Comparison of ENCODE assay signal across 12 cellular contexts in genomic region chr14:103031956-103032355, GRCh38. TPM values are rescaled to one million over a fixed set of nuclear protein-coding genes. Genes with fewer than 3 reads are reported as not detected.
DNase-seq lines count a peak whose midpoint lies in the region; ATAC-seq, FAIRE-seq and TF ChIP-seq lines count a peak whose summit lies in the region.
"Had no signal": no experiment of that assay in that cellular context is flagged by ENCODE, and none has a peak within 500 bp of the region (broad histone marks: within the 10 kb centered on the region; RNA-seq: fewer than 3 reads in every experiment).

No MANE protein-coding gene starts in this region.

- H4K91ac ChIP-seq in trophoblast cell (ENCODE audit: low read depth, low read length): no peak overlapping the region

- no peak overlapping the region for H3K4me3 Mint-ChIP-seq in endodermal cell
- H3K4me3 Mint-ChIP-seq: activated naive CD8-positive, alpha-beta T cell treated with anti-CD3 and anti-CD28 coated beads for 36 hours; immature natural killer cell had no signal

- no peaks in the 10 kb centered on the region for H3K27me3 ChIP-seq in H7 (ENCODE audit: control insufficient read depth, insufficient read depth, low read length)
- H3K27me3 ChIP-seq in endodermal cell (ENCODE audit: control insufficient read depth, insufficient read depth, low read length, poor library complexity, severe bottlenecking): no peaks in the 10 kb centered on the region
- no peaks in the 10 kb centered on the region for H3K27me3 ChIP-seq in trophoblast cell (ENCODE audit: insufficient read depth, low read length)

- H3K4me1 ChIP-seq in endodermal cell (ENCODE audit: control insufficient read depth, insufficient read depth, low read length) (no peaks in the 10 kb centered on the region), trophoblast cell (ENCODE audit: control insufficient read depth in 1 of 2, insufficient read depth in 2 of 2, low read length in 2 of 2) (no peaks in the 10 kb centered on the region)

- no peak for FAIRE-seq in urothelium cell line (lab: Jason Lieb, UNC)

- peak; percentile 63 for TF ChIP-seq CTCF in endodermal cell (conservative IDR thresholded peaks at IDR 0.05)

- peak; percentile 75 for DNase-seq in H7
- DNase-seq in NCI-H526 (lab: John Stamatoyannopoulos, UW): peak; percentile 63 to 80
- DNase-seq in endodermal cell: peak; percentile 63
- DNase-seq in trophoblast cell: peak; percentile 31 to 52
- no peak for DNase-seq in urothelium cell line (ENCODE audit: low spot score)
- DNase-seq in NCI-H2081 treated with DMSO at 0.1 percent for 48 hours (lab: John Stamatoyannopoulos, UW): no peak
- DNase-seq: activated CD4-positive, CD25-positive, alpha-beta regulatory T cell treated with anti-CD3 and anti-CD28 coated beads, Interleukin-2, amount 50 U/mL, for 72 hours; activated naive CD8-positive, alpha-beta T cell treated with anti-CD3 and anti-CD28 coated beads for 36 hours; immature natural killer cell; IMR-90 had no signal

- no peak overlapping the region for H3K27ac Mint-ChIP-seq in endodermal cell
- H3K27ac Mint-ChIP-seq: activated naive CD8-positive, alpha-beta T cell treated with anti-CD3 and anti-CD28 coated beads for 36 hours; immature natural killer cell had no signal

- peak overlapping the region; percentile 3 for H3K4ac ChIP-seq in trophoblast cell (ENCODE audit: low read depth, low read length)

- no peak overlapping the region for H4K12ac ChIP-seq in trophoblast cell (ENCODE audit: low read depth, low read length)

- no peak overlapping the region for H3K14ac ChIP-seq in trophoblast cell (ENCODE audit: low read length)

- H2AK5ac ChIP-seq in trophoblast cell (ENCODE audit: low read length): no peak overlapping the region

- H3K27me3 Mint-ChIP-seq in endodermal cell (ENCODE audit: insufficient read depth): no peaks in the 10 kb centered on the region
- H3K27me3 Mint-ChIP-seq: activated naive CD8-positive, alpha-beta T cell treated with anti-CD3 and anti-CD28 coated beads for 36 hours had no signal

- H3K27ac ChIP-seq in endodermal cell (ENCODE audit: low read depth, low read length) (no peak overlapping the region), trophoblast cell (ENCODE audit: low read depth, low read length) (no peak overlapping the region)

- H3K18ac ChIP-seq in trophoblast cell (ENCODE audit: low read length): no peak overlapping the region

- peaks cover 7% of the 10 kb centered on the region for H3K36me3 Mint-ChIP-seq in endodermal cell (ENCODE audit: low read depth)
- H3K36me3 Mint-ChIP-seq: activated naive CD8-positive, alpha-beta T cell treated with anti-CD3 and anti-CD28 coated beads for 36 hours; immature natural killer cell had no signal

- no peak overlapping the region for H2BK5ac ChIP-seq in trophoblast cell (ENCODE audit: low read depth, low read length, poor library complexity)

- H2AFZ ChIP-seq in trophoblast cell (ENCODE audit: insufficient read depth, low read length, poor library complexity): no peak overlapping the region

- H3K79me1 ChIP-seq in trophoblast cell (ENCODE audit: low read length): no peaks in the 10 kb centered on the region

- H3K4me2 ChIP-seq in trophoblast cell (ENCODE audit: low read length): no peak overlapping the region

- H2BK12ac ChIP-seq in trophoblast cell (ENCODE audit: low read length): no peak overlapping the region

- 77 to 81% methylated on average over 5 to 9 of the region's 9 CpGs for WGBS in endodermal cell (ENCODE audit: insufficient coverage in 1 of 2, insufficient read length in 1 of 2), 2 experiments
- WGBS in trophoblast cell (ENCODE audit: extremely low coverage, insufficient coverage, insufficient read length): no CpG with 5 or more reads among the region's 9 CpGs

- no peaks in the 10 kb centered on the region for H3K4me1 Mint-ChIP-seq in endodermal cell
- H3K4me1 Mint-ChIP-seq: activated naive CD8-positive, alpha-beta T cell treated with anti-CD3 and anti-CD28 coated beads for 36 hours; immature natural killer cell had no signal

- H4K8ac ChIP-seq in trophoblast cell (ENCODE audit: low read depth, low read length): no peak overlapping the region

- H3K36me3 ChIP-seq in H7 (replicated peaks; ENCODE audit: control insufficient read depth, insufficient read depth, low read length) (no peaks in the 10 kb centered on the region), endodermal cell (ENCODE audit: control insufficient read depth, insufficient read depth, low read length) (no peaks in the 10 kb centered on the region), trophoblast cell (ENCODE audit: control insufficient read depth in 1 of 2, insufficient read depth in 2 of 2, low read length in 2 of 2) (no peaks in the 10 kb centered on the region)

- H3K4me3 ChIP-seq in H7 (ENCODE audit: insufficient read depth, low read depth, low read length) (no peak overlapping the region), endodermal cell (ENCODE audit: low read length) (no peak overlapping the region), trophoblast cell (ENCODE audit: low read depth, low read length) (no peak overlapping the region)

- H3K9me3 ChIP-seq in endodermal cell (ENCODE audit: control insufficient read depth, low read length): peaks cover 1% of the 10 kb centered on the region
- no peaks in the 10 kb centered on the region for H3K9me3 ChIP-seq in trophoblast cell (ENCODE audit: insufficient read depth, low read depth, low read length)

- no peak overlapping the region for H3K23ac ChIP-seq in trophoblast cell (ENCODE audit: low read length)

- H3K9ac ChIP-seq in endodermal cell (ENCODE audit: extremely low read depth, low read length, poor library complexity, severe bottlenecking): no peak overlapping the region
- H3K9ac ChIP-seq in trophoblast cell (ENCODE audit: low read length): peak overlapping the region; percentile 61

- peaks cover 2% of the 10 kb centered on the region for H3K9me3 Mint-ChIP-seq in endodermal cell
- H3K9me3 Mint-ChIP-seq: activated naive CD8-positive, alpha-beta T cell treated with anti-CD3 and anti-CD28 coated beads for 36 hours; immature natural killer cell had no signal

- H3K79me2 ChIP-seq in trophoblast cell (ENCODE audit: control insufficient read depth, insufficient read depth, low read length, poor library complexity): peaks cover 1% of the 10 kb centered on the region

- no peak overlapping the region for H2BK120ac ChIP-seq in trophoblast cell (ENCODE audit: insufficient read depth, low read length, poor library complexity)

- ATAC-seq in HG03521 (IDR thresholded peaks at IDR 0.05; ENCODE audit: unreplicated experiment): no peak

RNA-seq across cellular contexts. Expression of gene CDC42BPB, which starts 25.4 kb away (rescaled TPM):
- 56.1 and 59.8 TPM in 2 replicates for total RNA-seq in H7 (2014; rRNA removed; shearing (Covaris generic))
- total RNA-seq in endodermal cell: 100 to 1,000 TPM; 120 to 123 TPM
- polyA plus RNA-seq in endodermal cell (2013, experiment 1 of 2): 82.7 TPM
- 80.3 TPM for polyA plus RNA-seq in endodermal cell (2013, experiment 2 of 2)
- polyA plus RNA-seq in trophoblast cell (2013): 55.5 and 55.9 TPM in 2 replicates
- polyA plus RNA-seq: immature natural killer cell had no signal

RNA-seq across cellular contexts. Expression of gene LBHD2, which starts 52.1 kb away (rescaled TPM):
- not detected in 2 replicates for total RNA-seq in H7 (2014; rRNA removed; shearing (Covaris generic))
- total RNA-seq in endodermal cell: not detected
- not detected for polyA plus RNA-seq in endodermal cell (2013, experiment 1 of 2)
- polyA plus RNA-seq in endodermal cell (2013, experiment 2 of 2): not detected
- 0.30 and 0.39 TPM in 2 replicates for polyA plus RNA-seq in trophoblast cell (2013)
- total RNA-seq: activated naive CD8-positive, alpha-beta T cell treated with anti-CD3 and anti-CD28 coated beads for 36 hours; IMR-90; pulmonary artery endothelial cell had no signal
- polyA plus RNA-seq: immature natural killer cell, IMR-90 had no signal

Comparison
In these comparisons a context has a peak if more than half of its experiments do, and no peak if none do; other contexts are left out.
1. DNase-seq: peak in H7 (single experiment), NCI-H526 (2 of 2), endodermal cell (single experiment) and trophoblast cell (2 of 2); none in urothelium cell line (single experiment) and NCI-H2081 treated with DMSO at 0.1 percent for 48 hours (single experiment).